ENCODE assay signal across 1 cellular context in genomic region chr11:66592457-66593302, GRCh38.
TF ChIP-seq lines count a peak whose summit lies in the region.

Gene CCDC87, minus strand, starts transcription at chr11:66593063. Its CDS starts 48 bp downstream, at chr11:66593015.
A gene with protein sequence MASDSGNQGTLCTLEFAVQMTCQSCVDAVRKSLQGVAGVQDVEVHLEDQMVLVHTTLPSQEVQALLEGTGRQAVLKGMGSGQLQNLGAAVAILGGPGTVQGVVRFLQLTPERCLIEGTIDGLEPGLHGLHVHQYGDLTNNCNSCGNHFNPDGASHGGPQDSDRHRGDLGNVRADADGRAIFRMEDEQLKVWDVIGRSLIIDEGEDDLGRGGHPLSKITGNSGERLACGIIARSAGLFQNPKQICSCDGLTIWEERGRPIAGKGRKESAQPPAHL (plus strand): TSS chr11:66593185. CDS start chr11:66593262, 77 bp downstream.

TF ChIP-seq in HepG2, 621 proteins besides CTCF, POLR2A, EP300 and RAD21 (continued from another document and continues in another):
- TF ChIP-seq, protein P1, sequence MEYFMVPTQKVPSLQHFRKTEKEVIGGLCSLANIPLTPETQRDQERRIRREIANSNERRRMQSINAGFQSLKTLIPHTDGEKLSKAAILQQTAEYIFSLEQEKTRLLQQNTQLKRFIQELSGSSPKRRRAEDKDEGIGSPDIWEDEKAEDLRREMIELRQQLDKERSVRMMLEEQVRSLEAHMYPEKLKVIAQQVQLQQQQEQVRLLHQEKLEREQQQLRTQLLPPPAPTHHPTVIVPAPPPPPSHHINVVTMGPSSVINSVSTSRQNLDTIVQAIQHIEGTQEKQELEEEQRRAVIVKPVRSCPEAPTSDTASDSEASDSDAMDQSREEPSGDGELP (IDR thresholded peaks at IDR 0.05; ENCODE audit: borderline replicate concordance, low read depth), result peak; percentile 85; the same call in 1 of the 2 replicates
- peak; percentile 70; the same call in 1 of the 2 replicates for TF ChIP-seq RFXAP (CRISPR knock-in tag; IDR thresholded peaks at IDR 0.05; ENCODE audit: borderline replicate concordance)
- peak; percentile 88 for TF ChIP-seq DBP (CRISPR knock-in tag; IDR thresholded peaks at IDR 0.05; ENCODE audit: not compliant biosample characterization)
- TF ChIP-seq MYNN (CRISPR knock-in tag; IDR thresholded peaks at IDR 0.05; ENCODE audit: low read depth), result no peak
- no peak for TF ChIP-seq SAFB2 (CRISPR knock-in tag; IDR thresholded peaks at IDR 0.05; ENCODE audit: borderline replicate concordance, low read depth)
- peak; percentile 19; the same call in 1 of the 2 replicates for TF ChIP-seq ZNF281 (CRISPR knock-in tag; IDR thresholded peaks at IDR 0.05; ENCODE audit: borderline replicate concordance)
- peak; percentile 34; the same call in 1 of the 2 replicates for TF ChIP-seq SP140L (CRISPR knock-in tag; IDR thresholded peaks at IDR 0.05; ENCODE audit: borderline replicate concordance)
- TF ChIP-seq ZNF782 (CRISPR knock-in tag; IDR thresholded peaks at IDR 0.05; ENCODE audit: borderline replicate concordance), result peak; percentile 31
- TF ChIP-seq ZNF20 (CRISPR knock-in tag; IDR thresholded peaks at IDR 0.05), result no peak
- no peak for TF ChIP-seq ZNF572 (CRISPR knock-in tag; IDR thresholded peaks at IDR 0.05)
- peak; percentile 76; the same call in 1 of the 2 replicates for TF ChIP-seq GZF1 (CRISPR knock-in tag; IDR thresholded peaks at IDR 0.05)
- peak; percentile 77 for TF ChIP-seq MXD4 (CRISPR knock-in tag; IDR thresholded peaks at IDR 0.05)
- no peak for TF ChIP-seq XBP1 (CRISPR knock-in tag; IDR thresholded peaks at IDR 0.05)
- TF ChIP-seq BHLHE40 (IDR thresholded peaks at IDR 0.05; ENCODE audit: low read length), result no peak
- TF ChIP-seq, protein P2, sequence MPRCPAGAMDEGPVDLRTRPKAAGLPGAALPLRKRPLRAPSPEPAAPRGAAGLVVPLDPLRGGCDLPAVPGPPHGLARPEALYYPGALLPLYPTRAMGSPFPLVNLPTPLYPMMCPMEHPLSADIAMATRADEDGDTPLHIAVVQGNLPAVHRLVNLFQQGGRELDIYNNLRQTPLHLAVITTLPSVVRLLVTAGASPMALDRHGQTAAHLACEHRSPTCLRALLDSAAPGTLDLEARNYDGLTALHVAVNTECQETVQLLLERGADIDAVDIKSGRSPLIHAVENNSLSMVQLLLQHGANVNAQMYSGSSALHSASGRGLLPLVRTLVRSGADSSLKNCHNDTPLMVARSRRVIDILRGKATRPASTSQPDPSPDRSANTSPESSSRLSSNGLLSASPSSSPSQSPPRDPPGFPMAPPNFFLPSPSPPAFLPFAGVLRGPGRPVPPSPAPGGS (CRISPR knock-in tag; IDR thresholded peaks at IDR 0.05), result no peak
- TF ChIP-seq KLF6 (CRISPR knock-in tag; IDR thresholded peaks at IDR 0.05), result no peak; the same call in 1 of the 2 replicates
- no peak for TF ChIP-seq NR2F1 (CRISPR knock-in tag; IDR thresholded peaks at IDR 0.05)
- no peak for TF ChIP-seq HNF4G (IDR thresholded peaks at IDR 0.05; ENCODE audit: borderline replicate concordance, low read depth, low read length)
- peak; percentile 44 for TF ChIP-seq HNF4G (CRISPR knock-in tag; IDR thresholded peaks at IDR 0.05; ENCODE audit: borderline replicate concordance, low read depth)
- peak; percentile 59; the same call in 1 of the 2 replicates for TF ChIP-seq ZSCAN21 (CRISPR knock-in tag; IDR thresholded peaks at IDR 0.05; ENCODE audit: borderline replicate concordance)
- TF ChIP-seq ZNF430 (CRISPR knock-in tag; IDR thresholded peaks at IDR 0.05), result peak; percentile 74; the same call in 1 of the 2 replicates
- TF ChIP-seq REST (IDR thresholded peaks at IDR 0.05; ENCODE audit: borderline replicate concordance in 1 of 2, low read depth in 1 of 2, low read length in 2 of 2), result no peak
- no peak for TF ChIP-seq ATM (IDR thresholded peaks at IDR 0.05; ENCODE audit: borderline replicate concordance)
- TF ChIP-seq ZNF296 (CRISPR knock-in tag; conservative IDR thresholded peaks at IDR 0.05), result no peak
- TF ChIP-seq, protein P3, sequence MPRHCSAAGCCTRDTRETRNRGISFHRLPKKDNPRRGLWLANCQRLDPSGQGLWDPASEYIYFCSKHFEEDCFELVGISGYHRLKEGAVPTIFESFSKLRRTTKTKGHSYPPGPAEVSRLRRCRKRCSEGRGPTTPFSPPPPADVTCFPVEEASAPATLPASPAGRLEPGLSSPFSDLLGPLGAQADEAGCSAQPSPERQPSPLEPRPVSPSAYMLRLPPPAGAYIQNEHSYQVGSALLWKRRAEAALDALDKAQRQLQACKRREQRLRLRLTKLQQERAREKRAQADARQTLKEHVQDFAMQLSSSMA (CRISPR knock-in tag; IDR thresholded peaks at IDR 0.05), result no peak
- TF ChIP-seq ZBTB7A (CRISPR knock-in tag; IDR thresholded peaks at IDR 0.05), result no peak
- no peak for TF ChIP-seq SRSF9 (IDR thresholded peaks at IDR 0.05; ENCODE audit: borderline replicate concordance, insufficient read depth, low read depth, low read length, poor library complexity, severe bottlenecking)
- TF ChIP-seq ZNF547 (CRISPR knock-in tag; IDR thresholded peaks at IDR 0.05), result peak; percentile 60
- peak; percentile 75 for TF ChIP-seq PITX1 (CRISPR knock-in tag; IDR thresholded peaks at IDR 0.05)
- peak; percentile 26 for TF ChIP-seq YY1 (IDR thresholded peaks at IDR 0.05; ENCODE audit: insufficient read depth, insufficient replicate concordance, low read depth, low read length)
- TF ChIP-seq ZNF577 (CRISPR knock-in tag; IDR thresholded peaks at IDR 0.05; ENCODE audit: borderline replicate concordance, low read depth), result no peak
- TF ChIP-seq TBX3 (IDR thresholded peaks at IDR 0.05; ENCODE audit: borderline replicate concordance), result no peak
- TF ChIP-seq TRAFD1 (CRISPR knock-in tag; IDR thresholded peaks at IDR 0.05; ENCODE audit: borderline replicate concordance), result no peak
- no peak for TF ChIP-seq NFIB (CRISPR knock-in tag; IDR thresholded peaks at IDR 0.05; ENCODE audit: borderline replicate concordance)
- TF ChIP-seq CHD2 (IDR thresholded peaks at IDR 0.05; ENCODE audit: low read depth, low read length), result no peak
- TF ChIP-seq ATF1 (CRISPR knock-in tag; IDR thresholded peaks at IDR 0.05), result no peak
- TF ChIP-seq, protein P4, sequence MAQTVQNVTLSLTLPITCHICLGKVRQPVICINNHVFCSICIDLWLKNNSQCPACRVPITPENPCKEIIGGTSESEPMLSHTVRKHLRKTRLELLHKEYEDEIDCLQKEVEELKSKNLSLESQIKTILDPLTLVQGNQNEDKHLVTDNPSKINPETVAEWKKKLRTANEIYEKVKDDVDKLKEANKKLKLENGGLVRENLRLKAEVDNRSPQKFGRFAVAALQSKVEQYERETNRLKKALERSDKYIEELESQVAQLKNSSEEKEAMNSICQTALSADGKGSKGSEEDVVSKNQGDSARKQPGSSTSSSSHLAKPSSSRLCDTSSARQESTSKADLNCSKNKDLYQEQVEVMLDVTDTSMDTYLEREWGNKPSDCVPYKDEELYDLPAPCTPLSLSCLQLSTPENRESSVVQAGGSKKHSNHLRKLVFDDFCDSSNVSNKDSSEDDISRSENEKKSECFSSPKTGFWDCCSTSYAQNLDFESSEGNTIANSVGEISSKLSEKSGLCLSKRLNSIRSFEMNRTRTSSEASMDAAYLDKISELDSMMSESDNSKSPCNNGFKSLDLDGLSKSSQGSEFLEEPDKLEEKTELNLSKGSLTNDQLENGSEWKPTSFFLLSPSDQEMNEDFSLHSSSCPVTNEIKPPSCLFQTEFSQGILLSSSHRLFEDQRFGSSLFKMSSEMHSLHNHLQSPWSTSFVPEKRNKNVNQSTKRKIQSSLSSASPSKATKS (CRISPR knock-in tag; IDR thresholded peaks at IDR 0.05), result no peak
- peak; percentile 95; the same call in 1 of the 2 replicates for TF ChIP-seq ZNF788 (CRISPR knock-in tag; IDR thresholded peaks at IDR 0.05; ENCODE audit: borderline replicate concordance)
- no peak for TF ChIP-seq NR2F6 (IDR thresholded peaks at IDR 0.05)
- TF ChIP-seq NR2F6 (CRISPR knock-in tag; IDR thresholded peaks at IDR 0.05), result peak; percentile 38
- TF ChIP-seq ZBTB42 (CRISPR knock-in tag; IDR thresholded peaks at IDR 0.05), result 0 out of 2 replicates have a peak, but pooled peaks have one; percentile 23
- no peak for TF ChIP-seq NFRKB (IDR thresholded peaks at IDR 0.05)
- peak; percentile 91 for TF ChIP-seq DRAP1 (CRISPR knock-in tag; IDR thresholded peaks at IDR 0.05)
- TF ChIP-seq FOXM1 (CRISPR knock-in tag; IDR thresholded peaks at IDR 0.05), result no peak
- 0 out of 2 replicates have a peak, but pooled peaks have one; percentile 71 for TF ChIP-seq ZNF354B (CRISPR knock-in tag; IDR thresholded peaks at IDR 0.05)
- no peak for TF ChIP-seq ZNF567 (CRISPR knock-in tag; IDR thresholded peaks at IDR 0.05; ENCODE audit: borderline replicate concordance)
- TF ChIP-seq FOSL1 (CRISPR knock-in tag; IDR thresholded peaks at IDR 0.05; ENCODE audit: borderline replicate concordance), result 0 out of 2 replicates have a peak, but pooled peaks have one; percentile 39
